ENCODE assay signal across 26 cellular contexts in genomic region chr11:69392104-69392653, GRCh38.
"Had no signal": no experiment of that assay in that cellular context is flagged by ENCODE, and none has a peak within 500 bp of the region (broad histone marks: within the 10 kb centered on the region; RNA-seq: fewer than 3 reads in every experiment).

No MANE protein-coding gene starts in this region.

- H3K27ac ChIP-seq: coronary artery, esophagus muscularis mucosa, foreskin keratinocyte, gastroesophageal sphincter, neutrophil, pancreas, skin epidermis, suprapubic skin, transverse colon, upper lobe of right lung, uterus had no signal

- H3K27me3 ChIP-seq: foreskin keratinocyte, neutrophil, pancreas, suprapubic skin, transverse colon, upper lobe of right lung, uterus had no signal

- DNase-seq: dermis blood vessel endothelial cell; effector memory CD4-positive, alpha-beta T cell; foreskin keratinocyte; hypothalamus; immature natural killer cell; islet precursor cell; left ventricle myocardium superior; naive thymus-derived CD8-positive, alpha-beta T cell; nephron progenitor cell; stimulated activated CD4-positive, alpha-beta T cell treated with anti-CD3 and anti-CD28 coated beads, Interleukin-15, amount 100 ng/mL, for 24 hours; stimulated activated CD4-positive, alpha-beta T cell treated with anti-CD3 and anti-CD28 coated beads, Interleukin-2, amount 100 ng/mL, for 48 hours; stimulated activated naive CD4-positive, alpha-beta T cell; stimulated activated naive CD8-positive, alpha-beta T cell treated with anti-CD3 and anti-CD28 coated beads, Interleukin-15, amount 100 ng/mL, for 72 hours; transverse colon; uterus had no signal

- H3K27me3 Mint-ChIP-seq: stimulated activated naive CD8-positive, alpha-beta T cell treated with anti-CD3 and anti-CD28 coated beads, Interleukin-15, amount 100 ng/mL, for 72 hours had no signal

- ATAC-seq: foreskin keratinocyte; gastroesophageal sphincter; left ventricle myocardium superior; naive thymus-derived CD8-positive, alpha-beta T cell; pancreas; stimulated activated naive CD8-positive, alpha-beta T cell treated with anti-CD3 and anti-CD28 coated beads, Interleukin-15, amount 100 ng/mL, for 72 hours; upper lobe of right lung had no signal

- H3K27ac Mint-ChIP-seq: immature natural killer cell; memory B cell; progenitor cell of endocrine pancreas; stimulated activated naive CD8-positive, alpha-beta T cell treated with anti-CD3 and anti-CD28 coated beads, Interleukin-15, amount 100 ng/mL, for 72 hours had no signal

- H3K4me1 Mint-ChIP-seq: immature natural killer cell; memory B cell; naive thymus-derived CD8-positive, alpha-beta T cell; stimulated activated naive CD8-positive, alpha-beta T cell treated with anti-CD3 and anti-CD28 coated beads, Interleukin-15, amount 100 ng/mL, for 72 hours had no signal

- H3K9me3 ChIP-seq: neutrophil, pancreas had no signal

- H3K4me3 Mint-ChIP-seq: immature natural killer cell; memory B cell; naive thymus-derived CD8-positive, alpha-beta T cell; nephron progenitor cell; stimulated activated naive CD8-positive, alpha-beta T cell treated with anti-CD3 and anti-CD28 coated beads, Interleukin-15, amount 100 ng/mL, for 72 hours had no signal

- H3K36me3 ChIP-seq: esophagus muscularis mucosa, gastroesophageal sphincter, neutrophil, pancreas, suprapubic skin, transverse colon, upper lobe of right lung, uterus had no signal

- H3K4me3 ChIP-seq: coronary artery, esophagus muscularis mucosa, gastroesophageal sphincter, lung, pancreas, skin epidermis, suprapubic skin, transverse colon, upper lobe of right lung, uterus had no signal

- H3K4me1 ChIP-seq: esophagus muscularis mucosa, foreskin keratinocyte, gastroesophageal sphincter, pancreas, suprapubic skin, transverse colon, upper lobe of right lung, uterus had no signal
